9 cellular contexts compared by ENCODE assay signal in the genomic region with DNA sequence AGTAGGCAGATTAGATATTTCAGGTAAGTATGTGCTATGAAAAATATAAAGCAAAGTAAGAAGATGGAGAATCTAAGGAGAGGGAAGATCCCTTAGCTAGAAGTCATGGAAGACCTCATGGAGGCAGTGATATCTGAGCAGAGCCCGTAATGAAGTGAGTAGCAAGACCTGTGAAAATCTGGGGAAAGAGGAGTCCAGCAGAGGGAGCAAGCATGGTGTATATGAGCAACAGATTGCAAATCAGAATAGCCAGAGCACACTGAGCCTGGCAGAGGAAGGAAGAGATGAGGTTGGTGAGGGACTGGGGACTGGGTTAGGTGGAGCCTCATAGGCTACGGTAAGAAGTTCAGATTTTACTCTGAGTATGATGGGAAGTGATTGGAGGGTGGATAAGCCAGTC.
A peak's percentile ranks its signal among the peaks of the same experiment; 100 is the strongest.
DNase-seq lines count a peak whose midpoint lies in the region; ATAC-seq, FAIRE-seq and TF ChIP-seq lines count a peak whose summit lies in the region.
"Had no signal": no experiment of that assay in that cellular context is flagged by ENCODE, and none has a peak within 500 bp of the region (broad histone marks: within the 10 kb centered on the region; RNA-seq: fewer than 3 reads in every experiment).

No MANE protein-coding gene starts in this region.

- CTCF ChIA-PET in HEK293T (lab: Yijun Ruan, JAX) = no interaction called here

- POLR2A ChIA-PET in HEK293T (lab: Yijun Ruan, JAX) = no interaction called here

- ATAC-seq in SK-N-SH treated with all-trans-retinoic acid at 6 μM for 48 hours = peak; percentile 77

- peak; percentile 40 for TF ChIP-seq CTCF in D721Med (IDR thresholded peaks at IDR 0.05; ENCODE audit: insufficient read depth, missing control alignments)

- no peak for FAIRE-seq in D721Med (lab: Jason Lieb, UNC)

- no peak for DNase-seq in D721Med (ENCODE audit: insufficient read length, low spot score)
- peak; percentile 57 for DNase-seq in HEK293T (ENCODE audit: extremely low spot score)
- DNase-seq in iPS-NIHi11 (ENCODE audit: low spot score) = peak; percentile 70
- no peak for DNase-seq in HuH-7.5 (ENCODE audit: low spot score)
- no peak for DNase-seq in NCI-H1105 treated with DMSO at 0.1 percent for 48 hours (lab: John Stamatoyannopoulos, UW)
- DNase-seq in OCI-M2 (lab: John Stamatoyannopoulos, UW; ENCODE audit: unreplicated experiment) = no peak
- DNase-seq in NCI-H345 treated with DMSO at 0.1 percent for 48 hours (lab: John Stamatoyannopoulos, UW; ENCODE audit: unreplicated experiment) = no peak
- DNase-seq: stimulated activated naive CD4-positive, alpha-beta T cell treated with Interleukin-2 at 50 U/mL for 16 hours had no signal

TF ChIP-seq in HEK293T, 16 proteins besides CTCF, POLR2A, EP300 and RAD21:
- TF ChIP-seq FOXK2 (IDR thresholded peaks at IDR 0.05) (no peak), ELF4 (IDR thresholded peaks at IDR 0.05) (no peak), HDGF (IDR thresholded peaks at IDR 0.05; ENCODE audit: borderline replicate concordance) (no peak), ZNF384 (IDR thresholded peaks at IDR 0.05) (no peak), LEF1 (IDR thresholded peaks at IDR 0.05; ENCODE audit: borderline replicate concordance) (no peak), FOXA1 (IDR thresholded peaks at IDR 0.05) (no peak), L3MBTL2 (conservative IDR thresholded peaks at IDR 0.05) (no peak), BHLHE40 (IDR thresholded peaks at IDR 0.05; ENCODE audit: borderline replicate concordance) (no peak), CTBP1 (IDR thresholded peaks at IDR 0.05; ENCODE audit: borderline replicate concordance) (no peak), ARNT (IDR thresholded peaks at IDR 0.05) (no peak), SUZ12 (IDR thresholded peaks at IDR 0.05) (no peak), SP1 (IDR thresholded peaks at IDR 0.05) (no peak), TARDBP (IDR thresholded peaks at IDR 0.05) (no peak), FOXM1 (IDR thresholded peaks at IDR 0.05; ENCODE audit: borderline replicate concordance) (no peak), NFRKB (IDR thresholded peaks at IDR 0.05) (no peak)
- TF ChIP-seq, protein P1, sequence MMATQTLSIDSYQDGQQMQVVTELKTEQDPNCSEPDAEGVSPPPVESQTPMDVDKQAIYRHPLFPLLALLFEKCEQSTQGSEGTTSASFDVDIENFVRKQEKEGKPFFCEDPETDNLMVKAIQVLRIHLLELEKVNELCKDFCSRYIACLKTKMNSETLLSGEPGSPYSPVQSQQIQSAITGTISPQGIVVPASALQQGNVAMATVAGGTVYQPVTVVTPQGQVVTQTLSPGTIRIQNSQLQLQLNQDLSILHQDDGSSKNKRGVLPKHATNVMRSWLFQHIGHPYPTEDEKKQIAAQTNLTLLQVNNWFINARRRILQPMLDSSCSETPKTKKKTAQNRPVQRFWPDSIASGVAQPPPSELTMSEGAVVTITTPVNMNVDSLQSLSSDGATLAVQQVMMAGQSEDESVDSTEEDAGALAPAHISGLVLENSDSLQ (IDR thresholded peaks at IDR 0.05) = no peak

TF ChIP-seq in SK-N-SH treated with all-trans-retinoic acid at 6 μM for 48 hours, 23 proteins besides CTCF, POLR2A, EP300 and RAD21:
- TF ChIP-seq, protein P2, sequence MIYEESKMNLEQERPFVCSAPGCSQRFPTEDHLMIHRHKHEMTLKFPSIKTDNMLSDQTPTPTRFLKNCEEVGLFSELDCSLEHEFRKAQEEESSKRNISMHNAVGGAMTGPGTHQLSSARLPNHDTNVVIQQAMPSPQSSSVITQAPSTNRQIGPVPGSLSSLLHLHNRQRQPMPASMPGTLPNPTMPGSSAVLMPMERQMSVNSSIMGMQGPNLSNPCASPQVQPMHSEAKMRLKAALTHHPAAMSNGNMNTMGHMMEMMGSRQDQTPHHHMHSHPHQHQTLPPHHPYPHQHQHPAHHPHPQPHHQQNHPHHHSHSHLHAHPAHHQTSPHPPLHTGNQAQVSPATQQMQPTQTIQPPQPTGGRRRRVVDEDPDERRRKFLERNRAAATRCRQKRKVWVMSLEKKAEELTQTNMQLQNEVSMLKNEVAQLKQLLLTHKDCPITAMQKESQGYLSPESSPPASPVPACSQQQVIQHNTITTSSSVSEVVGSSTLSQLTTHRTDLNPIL (CRISPR knock-in tag; IDR thresholded peaks at IDR 0.05; ENCODE audit: low read depth) = no peak
- no peak for TF ChIP-seq OSR1 (CRISPR knock-in tag; IDR thresholded peaks at IDR 0.05)
- TF ChIP-seq, protein P3, sequence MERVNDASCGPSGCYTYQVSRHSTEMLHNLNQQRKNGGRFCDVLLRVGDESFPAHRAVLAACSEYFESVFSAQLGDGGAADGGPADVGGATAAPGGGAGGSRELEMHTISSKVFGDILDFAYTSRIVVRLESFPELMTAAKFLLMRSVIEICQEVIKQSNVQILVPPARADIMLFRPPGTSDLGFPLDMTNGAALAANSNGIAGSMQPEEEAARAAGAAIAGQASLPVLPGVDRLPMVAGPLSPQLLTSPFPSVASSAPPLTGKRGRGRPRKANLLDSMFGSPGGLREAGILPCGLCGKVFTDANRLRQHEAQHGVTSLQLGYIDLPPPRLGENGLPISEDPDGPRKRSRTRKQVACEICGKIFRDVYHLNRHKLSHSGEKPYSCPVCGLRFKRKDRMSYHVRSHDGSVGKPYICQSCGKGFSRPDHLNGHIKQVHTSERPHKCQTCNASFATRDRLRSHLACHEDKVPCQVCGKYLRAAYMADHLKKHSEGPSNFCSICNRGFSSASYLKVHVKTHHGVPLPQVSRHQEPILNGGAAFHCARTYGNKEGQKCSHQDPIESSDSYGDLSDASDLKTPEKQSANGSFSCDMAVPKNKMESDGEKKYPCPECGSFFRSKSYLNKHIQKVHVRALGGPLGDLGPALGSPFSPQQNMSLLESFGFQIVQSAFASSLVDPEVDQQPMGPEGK (CRISPR knock-in tag; IDR thresholded peaks at IDR 0.05; ENCODE audit: borderline replicate concordance) = no peak
- no peak for TF ChIP-seq GLIS3 (CRISPR knock-in tag; IDR thresholded peaks at IDR 0.05)
- no peak for TF ChIP-seq ESRRG (CRISPR knock-in tag; IDR thresholded peaks at IDR 0.05)
- TF ChIP-seq ZFP3 (CRISPR knock-in tag; IDR thresholded peaks at IDR 0.05) = no peak
- TF ChIP-seq SNAI2 (CRISPR knock-in tag; IDR thresholded peaks at IDR 0.05) = no peak
- TF ChIP-seq TOX (CRISPR knock-in tag; IDR thresholded peaks at IDR 0.05; ENCODE audit: borderline replicate concordance) = no peak
- no peak for TF ChIP-seq PPARA (CRISPR knock-in tag; IDR thresholded peaks at IDR 0.05; ENCODE audit: borderline replicate concordance)
- TF ChIP-seq, protein P4, sequence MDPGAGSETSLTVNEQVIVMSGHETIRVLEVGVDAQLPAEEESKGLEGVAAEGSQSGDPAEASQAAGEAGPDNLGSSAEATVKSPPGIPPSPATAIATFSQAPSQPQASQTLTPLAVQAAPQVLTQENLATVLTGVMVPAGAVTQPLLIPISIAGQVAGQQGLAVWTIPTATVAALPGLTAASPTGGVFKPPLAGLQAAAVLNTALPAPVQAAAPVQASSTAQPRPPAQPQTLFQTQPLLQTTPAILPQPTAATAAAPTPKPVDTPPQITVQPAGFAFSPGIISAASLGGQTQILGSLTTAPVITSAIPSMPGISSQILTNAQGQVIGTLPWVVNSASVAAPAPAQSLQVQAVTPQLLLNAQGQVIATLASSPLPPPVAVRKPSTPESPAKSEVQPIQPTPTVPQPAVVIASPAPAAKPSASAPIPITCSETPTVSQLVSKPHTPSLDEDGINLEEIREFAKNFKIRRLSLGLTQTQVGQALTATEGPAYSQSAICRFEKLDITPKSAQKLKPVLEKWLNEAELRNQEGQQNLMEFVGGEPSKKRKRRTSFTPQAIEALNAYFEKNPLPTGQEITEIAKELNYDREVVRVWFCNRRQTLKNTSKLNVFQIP (CRISPR knock-in tag; IDR thresholded peaks at IDR 0.05; ENCODE audit: borderline replicate concordance, low read depth) = no peak
- TF ChIP-seq CSDC2 (CRISPR knock-in tag; IDR thresholded peaks at IDR 0.05) = no peak
- no peak for TF ChIP-seq ZNF70 (CRISPR knock-in tag; IDR thresholded peaks at IDR 0.05)
- TF ChIP-seq TCF4 (CRISPR knock-in tag; IDR thresholded peaks at IDR 0.05; ENCODE audit: borderline replicate concordance) = no peak
- TF ChIP-seq ZNF8 (CRISPR knock-in tag; IDR thresholded peaks at IDR 0.05) = no peak
- TF ChIP-seq ZNF565 (CRISPR knock-in tag; conservative IDR thresholded peaks at IDR 0.05; ENCODE audit: low read depth) = no peak
- TF ChIP-seq BACH2 (CRISPR knock-in tag; IDR thresholded peaks at IDR 0.05; ENCODE audit: borderline replicate concordance) = no peak
- TF ChIP-seq ZC3H10 (CRISPR knock-in tag; IDR thresholded peaks at IDR 0.05) = no peak
- TF ChIP-seq ARNTL (CRISPR knock-in tag; IDR thresholded peaks at IDR 0.05; ENCODE audit: borderline replicate concordance, low read depth) = no peak

Comparison
In these comparisons a context has a peak if more than half of its experiments do, and no peak if none do; other contexts are left out.
1. DNase-seq: peak in HEK293T (single experiment) and iPS-NIHi11 (single experiment); none in D721Med (single experiment), HuH-7.5 (single experiment), NCI-H1105 treated with DMSO at 0.1 percent for 48 hours (single experiment), OCI-M2 (single experiment) and NCI-H345 treated with DMSO at 0.1 percent for 48 hours (single experiment).